21 cellular contexts compared by ENCODE assay signal in genomic region chr18:48690494-48690893, GRCh38.
DNase-seq lines count a peak whose midpoint lies in the region; FAIRE-seq and TF ChIP-seq lines count a peak whose summit lies in the region.
"Had no signal": no experiment of that assay in that cellular context is flagged by ENCODE, and none has a peak within 500 bp of the region (broad histone marks: within the 10 kb centered on the region; RNA-seq: fewer than 3 reads in every experiment).

No MANE protein-coding gene starts in this region.

- DNase-seq in OCI-M1 (lab: John Stamatoyannopoulos, UW) (peak; percentile 2), chondrocyte (ENCODE audit: low spot score) (peak; percentile 81), kidney (peak; percentile 24), urothelium cell line (ENCODE audit: low spot score) (no peak), ureter (ENCODE audit: low spot score) (no peak), glutamatergic neuron (no peak), osteocyte (ENCODE audit: extremely low spot score, unreplicated experiment) (no peak)
- DNase-seq in stimulated activated CD4-positive, alpha-beta T cell treated with anti-CD3 and anti-CD28 coated beads, Interleukin-4, amount 100 ng/mL, for 4 hours = no peak
- DNase-seq: Caco-2; CD4-positive, CD25-positive, alpha-beta regulatory T cell; CD8-positive, alpha-beta T cell; DMS153; DND-41; GM23248; H9 had no signal

- no peaks in the 10 kb centered on the region for H3K9me3 ChIP-seq in kidney (ENCODE audit: control insufficient read depth in 1 of 2, low read length in 2 of 2)
- H3K9me3 ChIP-seq: BLaER1, Caco-2 had no signal

- H3K4me3 ChIP-seq in kidney (ENCODE audit: low read length in 2 of 2) = no peak overlapping the region
- H3K4me3 ChIP-seq: BLaER1, GM23248 had no signal

- no peak overlapping the region for H3K9ac ChIP-seq in kidney (ENCODE audit: low read length in 2 of 2)
- H3K9ac ChIP-seq: BLaER1, GM23248 had no signal

- peaks cover 0 to 3% of the 10 kb centered on the region in 2 donors for H3K4me1 ChIP-seq in kidney (ENCODE audit: control insufficient read depth in 1 of 2, insufficient read depth in 1 of 2, low read depth in 1 of 2, low read length in 2 of 2)
- H3K4me1 ChIP-seq: Caco-2 had no signal

- no peak overlapping the region for H3K27ac ChIP-seq in kidney (ENCODE audit: low read depth in 2 of 2, low read length in 2 of 2)
- H3K27ac ChIP-seq: BLaER1, C4-2B, GM23248 had no signal

- no peak for FAIRE-seq in kidney (lab: Jason Lieb, UNC)
- peak; percentile 5 for FAIRE-seq in urothelium cell line (lab: Jason Lieb, UNC)
- FAIRE-seq: G401.6, GM12892, GM19239 had no signal

- H3K27me3 Mint-ChIP-seq in chondrocyte (ENCODE audit: low read depth) (no peaks in the 10 kb centered on the region), glutamatergic neuron (ENCODE audit: unreplicated experiment) (peaks cover 12% of the 10 kb centered on the region), osteocyte (ENCODE audit: unreplicated experiment) (no peaks in the 10 kb centered on the region)
- H3K27me3 Mint-ChIP-seq: B cell had no signal

- H3K36me3 Mint-ChIP-seq in chondrocyte (ENCODE audit: low read depth) (peaks cover 31% of the 10 kb centered on the region), glutamatergic neuron (ENCODE audit: unreplicated experiment) (peaks cover 18% of the 10 kb centered on the region), osteocyte (ENCODE audit: unreplicated experiment) (peaks cover 52% of the 10 kb centered on the region)
- H3K36me3 Mint-ChIP-seq: CD4-positive, CD25-positive, alpha-beta regulatory T cell; CD8-positive, alpha-beta T cell had no signal

- H3K9me3 Mint-ChIP-seq in chondrocyte (ENCODE audit: low read depth) = no peaks in the 10 kb centered on the region
- H3K9me3 Mint-ChIP-seq in glutamatergic neuron (ENCODE audit: unreplicated experiment) = peaks cover 6% of the 10 kb centered on the region
- H3K9me3 Mint-ChIP-seq in osteocyte (ENCODE audit: unreplicated experiment) = no peaks in the 10 kb centered on the region
- H3K9me3 Mint-ChIP-seq: CD8-positive, alpha-beta T cell; H9 had no signal

- H3K27ac Mint-ChIP-seq in chondrocyte (ENCODE audit: unreplicated experiment) = no peak overlapping the region
- H3K27ac Mint-ChIP-seq in glutamatergic neuron (ENCODE audit: unreplicated experiment) = no peak overlapping the region
- H3K27ac Mint-ChIP-seq in osteocyte (ENCODE audit: unreplicated experiment) = no peak overlapping the region
- H3K27ac Mint-ChIP-seq: B cell; CD4-positive, CD25-positive, alpha-beta regulatory T cell; CD8-positive, alpha-beta T cell had no signal

- no peak for TF ChIP-seq CTCF in chondrocyte (IDR thresholded peaks at IDR 0.05)
- TF ChIP-seq CTCF in kidney (IDR thresholded peaks at IDR 0.05; ENCODE audit: borderline replicate concordance, extremely low read depth, insufficient read depth) = no peak
- no peak for TF ChIP-seq CTCF in glutamatergic neuron (IDR thresholded peaks at IDR 0.05; ENCODE audit: partially characterized antibody, unreplicated experiment)
- TF ChIP-seq CTCF in osteocyte (IDR thresholded peaks at IDR 0.05) = no peak

- no peaks in the 10 kb centered on the region for H3K36me3 ChIP-seq in kidney (ENCODE audit: control insufficient read depth in 1 of 2, insufficient read depth in 2 of 2, low read length in 2 of 2)

- H3K4me3 Mint-ChIP-seq in chondrocyte (ENCODE audit: unreplicated experiment) = no peak overlapping the region
- H3K4me3 Mint-ChIP-seq in glutamatergic neuron (ENCODE audit: unreplicated experiment) = no peak overlapping the region
- H3K4me3 Mint-ChIP-seq in osteocyte (ENCODE audit: unreplicated experiment) = no peak overlapping the region
- H3K4me3 Mint-ChIP-seq: B cell; CD4-positive, CD25-positive, alpha-beta regulatory T cell; CD8-positive, alpha-beta T cell; H9 had no signal

- intact Hi-C loops in kidney (cut with DNase I) = no loop called here

- H3K4me1 Mint-ChIP-seq in chondrocyte (ENCODE audit: low read depth) = peaks cover 31% of the 10 kb centered on the region
- H3K4me1 Mint-ChIP-seq in glutamatergic neuron (ENCODE audit: low read depth, unreplicated experiment) = peaks cover 13% of the 10 kb centered on the region
- H3K4me1 Mint-ChIP-seq in osteocyte (ENCODE audit: unreplicated experiment) = peaks cover 6% of the 10 kb centered on the region
- H3K4me1 Mint-ChIP-seq: B cell had no signal

Comparison
In these comparisons a context has a peak if more than half of its experiments do, and no peak if none do; other contexts are left out.
1. DNase-seq: peak in OCI-M1 (single experiment), chondrocyte (single experiment) and kidney (single experiment); none in urothelium cell line (single experiment), ureter (single experiment), glutamatergic neuron (single experiment), osteocyte (single experiment) and stimulated activated CD4-positive, alpha-beta T cell treated with anti-CD3 and anti-CD28 coated beads, Interleukin-4, amount 100 ng/mL, for 4 hours (0 of 2).